ENCODE assay signal across 17 cellular contexts in genomic region chr1:178612261-178612660, GRCh38.
DNase-seq lines count a peak whose midpoint lies in the region; FAIRE-seq and TF ChIP-seq lines count a peak whose summit lies in the region.
"Had no signal": no experiment of that assay in that cellular context is flagged by ENCODE, and none has a peak within 500 bp of the region (broad histone marks: within the 10 kb centered on the region; RNA-seq: fewer than 3 reads in every experiment).

No MANE protein-coding gene starts in this region.

- TF ChIP-seq POLR2A in endothelial cell of umbilical vein (IDR thresholded peaks at IDR 0.05; ENCODE audit: low read depth, low read length): no peak

- no peak for TF ChIP-seq CTCF in RWPE1 (conservative IDR thresholded peaks at IDR 0.05; ENCODE audit: low read depth)
- no peak for TF ChIP-seq CTCF in endothelial cell of umbilical vein (IDR thresholded peaks at IDR 0.05; ENCODE audit: extremely low read depth in 1 of 2, insufficient read depth in 1 of 2, low read depth in 1 of 2, low read length in 2 of 2)
- no peak for TF ChIP-seq CTCF in osteoblast (IDR thresholded peaks at IDR 0.05; ENCODE audit: extremely low read depth, low read depth, low read length)
- no peak for TF ChIP-seq CTCF in left ventricle myocardium inferior (IDR thresholded peaks at IDR 0.05; ENCODE audit: borderline replicate concordance)

- CTCF ChIA-PET in RWPE1 (lab: Yijun Ruan, JAX) (no interaction called here), endothelial cell of umbilical vein (lab: Charles Lee) (interaction anchor here (0.8 to 2.0 kb wide), 8 partner anchors 11 to 141 kb away, joined by 3 to 12 read pairs (median 3); no protein-coding TSS in a partner anchor)

- intact Hi-C loops in endothelial cell of umbilical vein (cut with micrococcal nuclease) (loop anchor here (5.0 kb wide), 1 partner anchor 70 kb away; no protein-coding TSS in a partner anchor), left ventricle myocardium inferior (cut with micrococcal nuclease) (no loop called here)

- POLR2A ChIA-PET in RWPE1 (lab: Yijun Ruan, JAX; ENCODE audit: low non-redundant PET) (no interaction called here), endothelial cell of umbilical vein (lab: Charles Lee) (interaction anchor here (0.6 to 1.1 kb wide), 3 partner anchors 13 to 132 kb away, joined by 3 to 6 read pairs (median 4); no protein-coding TSS in a partner anchor)

- no peaks in the 10 kb centered on the region for H3K9me1 ChIP-seq in endothelial cell of umbilical vein (replicated peaks; ENCODE audit: control insufficient read depth, extremely low read depth, insufficient read depth, low read length)

- in situ Hi-C loops in KBM-7 (cut with MboI; ENCODE audit: low pct_unique_long_range_greater_than_20kb, low sequenced_read_pairs): no loop called here

- no TSS peak for BruUV-seq in endothelial cell of umbilical vein (replicated peaks; lab: Mats Ljungman, UMichigan)

- H2AFZ ChIP-seq in endothelial cell of umbilical vein (ENCODE audit: low read depth, low read length) (no peak overlapping the region), osteoblast (ENCODE audit: low read length) (no peak overlapping the region)

- peaks cover 11% of the 10 kb centered on the region for H3K4me1 ChIP-seq in endothelial cell of umbilical vein (ENCODE audit: control insufficient read depth, extremely low read depth, insufficient read depth, low read length)
- H3K4me1 ChIP-seq in osteoblast (ENCODE audit: insufficient read depth, low read length): peaks cover 63% of the 10 kb centered on the region
- peaks cover 6% of the 10 kb centered on the region for H3K4me1 ChIP-seq in left ventricle myocardium inferior
- H3K4me1 ChIP-seq: prostate gland had no signal

- FAIRE-seq in endothelial cell of umbilical vein (lab: Jason Lieb, UNC): no peak
- FAIRE-seq: GM19239, kidney had no signal

- H3K9ac ChIP-seq in endothelial cell of umbilical vein (replicated peaks; ENCODE audit: extremely low read depth, insufficient read depth, low read length): peak overlapping the region; percentile 24

- no peaks in the 10 kb centered on the region for H3K9me3 ChIP-seq in endothelial cell of umbilical vein (replicated peaks; ENCODE audit: control insufficient read depth, insufficient read depth, low read length)
- no peaks in the 10 kb centered on the region for H3K9me3 ChIP-seq in osteoblast (ENCODE audit: low read depth, low read length)
- H3K9me3 ChIP-seq in left ventricle myocardium inferior (replicated peaks): no peaks in the 10 kb centered on the region
- H3K9me3 ChIP-seq: prostate gland, thyroid gland had no signal

- H3K79me2 ChIP-seq in endothelial cell of umbilical vein (ENCODE audit: control insufficient read depth, insufficient read depth, low read length): no peaks in the 10 kb centered on the region
- H3K79me2 ChIP-seq in osteoblast (ENCODE audit: insufficient read depth, low read length): no peaks in the 10 kb centered on the region

- H3K27me3 ChIP-seq in endothelial cell of umbilical vein (ENCODE audit: control insufficient read depth in 2 of 2, insufficient read depth in 2 of 2, low read length in 2 of 2): no peaks in the 10 kb centered on the region
- H3K27me3 ChIP-seq in osteoblast (ENCODE audit: insufficient read depth, low read length): no peaks in the 10 kb centered on the region
- H3K27me3 ChIP-seq in left ventricle myocardium inferior (ENCODE audit: low read depth): no peaks in the 10 kb centered on the region
- H3K27me3 ChIP-seq: thyroid gland had no signal

- dilution Hi-C loops in endothelial cell of umbilical vein (cut with MboI; ENCODE audit: extremely low pct_ligation_motif_present, low sequenced_read_pairs): no loop called here

- H4K20me1 ChIP-seq in endothelial cell of umbilical vein (replicated peaks; ENCODE audit: control insufficient read depth, extremely low read depth, insufficient read depth, low read length): no peaks in the 10 kb centered on the region
- H4K20me1 ChIP-seq in osteoblast (ENCODE audit: insufficient read depth, low read length): no peaks in the 10 kb centered on the region

- DNase-seq in GM03348 (ENCODE audit: low spot score) (peak; percentile 68), RWPE1 (ENCODE audit: low spot score) (peak; percentile 29), endothelial cell of umbilical vein (ENCODE audit: low read depth, low spot score) (peak; percentile 50), osteoblast (ENCODE audit: insufficient read length, low spot score, missing footprints) (peak; percentile 88), SHP77 (lab: John Stamatoyannopoulos, UW) (no peak), DMS 273 (lab: John Stamatoyannopoulos, UW; ENCODE audit: unreplicated experiment) (no peak), KBM-7 (no peak), left ventricle myocardium inferior (no peak)
- DNase-seq: activated gamma-delta T cell; effector memory CD8-positive, alpha-beta T cell; kidney; NCI-H1048; stimulated activated CD8-positive, alpha-beta memory T cell treated with anti-CD3 and anti-CD28 coated beads, Interleukin-4, amount 100 ng/mL, for 48 hours; thyroid gland; WERI-Rb-1 had no signal

- H3K4me2 ChIP-seq in endothelial cell of umbilical vein (ENCODE audit: insufficient read depth, low read length): no peak overlapping the region
- peak overlapping the region; percentile 60 for H3K4me2 ChIP-seq in osteoblast (ENCODE audit: insufficient read depth, low read length)

- H3K4me3 ChIP-seq in endothelial cell of umbilical vein (replicated peaks in 1 of 3; ENCODE audit: insufficient read depth in 1 of 3, low read depth in 1 of 3, low read length in 3 of 3) (no peak overlapping the region), osteoblast (ENCODE audit: insufficient read depth, low read length) (no peak overlapping the region), left ventricle myocardium inferior (no peak overlapping the region)
- H3K4me3 ChIP-seq: prostate gland, thyroid gland had no signal

- no peaks in the 10 kb centered on the region for H3K36me3 ChIP-seq in endothelial cell of umbilical vein (ENCODE audit: control insufficient read depth in 2 of 2, extremely low read depth in 1 of 2, insufficient read depth in 2 of 2, low read length in 2 of 2)
- no peaks in the 10 kb centered on the region for H3K36me3 ChIP-seq in osteoblast (ENCODE audit: insufficient read depth, low read length)
- H3K36me3 ChIP-seq in left ventricle myocardium inferior: no peaks in the 10 kb centered on the region
- H3K36me3 ChIP-seq: prostate gland, thyroid gland, WERI-Rb-1 had no signal

- H3K27ac ChIP-seq in RWPE1 (no peak overlapping the region), endothelial cell of umbilical vein (ENCODE audit: insufficient read depth, low read depth, low read length) (peak overlapping the region; percentile 53), osteoblast (ENCODE audit: low read depth, low read length) (peak overlapping the region; percentile 87), left ventricle myocardium inferior (replicated peaks) (no peak overlapping the region)
- H3K27ac ChIP-seq: prostate gland, thyroid gland, WERI-Rb-1 had no signal

TF ChIP-seq in endothelial cell of umbilical vein, 7 proteins besides CTCF, POLR2A, EP300 and RAD21:
- TF ChIP-seq MYC (IDR thresholded peaks at IDR 0.05; ENCODE audit: low read depth, low read length) (no peak), FOS (IDR thresholded peaks at IDR 0.05; ENCODE audit: borderline replicate concordance, insufficient read depth, low read length) (no peak), GATA2 (IDR thresholded peaks at IDR 0.05; ENCODE audit: insufficient read depth, insufficient read length, low read depth, low read length) (no peak), EZH2 (IDR thresholded peaks at IDR 0.05; ENCODE audit: borderline replicate concordance, low read depth, low read length, severe bottlenecking) (no peak), POLR2AphosphoS5 (IDR thresholded peaks at IDR 0.05; ENCODE audit: insufficient read depth, low read depth, low read length) (no peak), JUN (IDR thresholded peaks at IDR 0.05; ENCODE audit: borderline replicate concordance, insufficient read depth, insufficient read length, low read depth) (no peak), MAX (IDR thresholded peaks at IDR 0.05; ENCODE audit: insufficient read depth, insufficient read length) (no peak)

Comparison
In these comparisons a context has a peak if more than half of its experiments do, and no peak if none do; other contexts are left out.
1. DNase-seq: peak in GM03348 (single experiment), RWPE1 (single experiment), endothelial cell of umbilical vein (single experiment) and osteoblast (single experiment); none in SHP77 (0 of 2), DMS 273 (single experiment), KBM-7 (single experiment) and left ventricle myocardium inferior (single experiment).
2. H3K27ac ChIP-seq: peak in endothelial cell of umbilical vein (single experiment) and osteoblast (single experiment); none in RWPE1 (single experiment) and left ventricle myocardium inferior (single experiment).